17 cellular contexts compared by ENCODE assay signal in the genomic region with DNA sequence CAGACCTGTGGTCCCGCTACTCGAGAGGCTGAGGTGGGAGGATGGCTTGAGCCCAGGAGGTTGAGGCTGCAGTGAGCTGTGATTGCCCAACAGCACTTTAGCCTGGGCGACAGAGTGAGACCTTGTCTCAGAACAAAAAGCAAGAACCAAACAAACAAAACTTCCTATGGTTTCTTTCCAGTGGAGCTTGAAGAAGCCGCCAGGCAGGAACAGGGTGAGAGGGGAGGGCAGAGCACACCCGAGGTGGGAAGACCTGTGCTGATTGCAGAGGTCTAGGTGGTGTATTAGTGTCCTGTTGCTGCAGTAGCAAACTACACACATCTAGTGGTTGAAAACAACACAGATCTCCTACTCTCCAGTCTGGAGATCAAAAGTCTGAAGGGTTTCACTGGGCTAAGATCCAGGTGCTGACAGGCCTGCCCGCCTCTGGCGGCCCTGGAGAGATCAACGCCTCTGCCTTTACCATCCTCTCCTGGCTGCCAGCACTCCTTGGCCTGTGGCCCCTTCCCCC. TPM values are rescaled to one million over a fixed set of nuclear protein-coding genes. Genes with fewer than 3 reads are reported as not detected.
DNase-seq lines count a peak whose midpoint lies in the region; ATAC-seq and TF ChIP-seq lines count a peak whose summit lies in the region.
"Had no signal": no experiment of that assay in that cellular context is flagged by ENCODE, and none has a peak within 500 bp of the region (broad histone marks: within the 10 kb centered on the region; RNA-seq: fewer than 3 reads in every experiment).

No MANE protein-coding gene starts in this region.

- no peak overlapping the region for H3K4me3 ChIP-seq in choroid plexus epithelial cell (ENCODE audit: low read depth, low read length)
- H3K4me3 ChIP-seq in muscle layer of duodenum (ENCODE audit: low read depth in 1 of 2, low read length in 2 of 2): no peak overlapping the region
- no peak overlapping the region for H3K4me3 ChIP-seq in tibial nerve
- H3K4me3 ChIP-seq: A549 had no signal

- H3K9me3 Mint-ChIP-seq in natural killer cell treated with Interleukin-12 subunit alpha and Interleukin-12 subunit beta and Interleukin-15 and Interleukin-18, amount 100 ng/mL, for 72 hours: no peaks in the 10 kb centered on the region
- H3K9me3 Mint-ChIP-seq: activated T-cell treated with anti-CD3 and anti-CD28 coated beads, Interleukin-2, amount 50 U/mL, for 72 hours; CD4-positive, alpha-beta T cell had no signal

- no peaks in the 10 kb centered on the region for H3K9me3 ChIP-seq in muscle layer of duodenum (ENCODE audit: control insufficient read depth in 1 of 2, low read length in 2 of 2)
- H3K9me3 ChIP-seq in tibial nerve: no peaks in the 10 kb centered on the region
- H3K9me3 ChIP-seq: A549 had no signal

- H3K27me3 ChIP-seq in muscle layer of duodenum (ENCODE audit: low read depth, low read length): no peaks in the 10 kb centered on the region
- H3K27me3 ChIP-seq in tibial nerve: no peaks in the 10 kb centered on the region

- TF ChIP-seq EP300 in tibial nerve (IDR thresholded peaks at IDR 0.05): no peak

- H3K36me3 ChIP-seq in muscle layer of duodenum (ENCODE audit: control insufficient read depth in 1 of 2, insufficient read depth in 2 of 2, low read length in 2 of 2) (no peaks in the 10 kb centered on the region), tibial nerve (no peaks in the 10 kb centered on the region)

- peaks cover 7 to 17% of the 10 kb centered on the region in 2 donors for H3K4me1 Mint-ChIP-seq in natural killer cell treated with Interleukin-12 subunit alpha and Interleukin-12 subunit beta and Interleukin-15 and Interleukin-18, amount 100 ng/mL, for 72 hours (ENCODE audit: low read depth in 2 of 2)

- no peak overlapping the region for H3K27ac Mint-ChIP-seq in natural killer cell treated with Interleukin-12 subunit alpha and Interleukin-12 subunit beta and Interleukin-15 and Interleukin-18, amount 100 ng/mL, for 72 hours
- H3K27ac Mint-ChIP-seq: activated T-cell treated with anti-CD3 and anti-CD28 coated beads, Interleukin-2, amount 50 U/mL, for 72 hours; CD4-positive, alpha-beta T cell had no signal

- no peak for TF ChIP-seq POLR2A in tibial nerve (IDR thresholded peaks at IDR 0.05)

- peak overlapping the region; percentile 10 for H3K27ac ChIP-seq in muscle layer of duodenum (ENCODE audit: low read length)
- H3K27ac ChIP-seq in tibial nerve: peak overlapping the region; percentile 94 to 99 (median 98)
- H3K27ac ChIP-seq: A549 had no signal

- no peak for TF ChIP-seq CTCF in choroid plexus epithelial cell (conservative IDR thresholded peaks at IDR 0.05; ENCODE audit: low read depth, low read length)
- TF ChIP-seq CTCF in tibial nerve (IDR thresholded peaks at IDR 0.05): no peak

- no peak overlapping the region for H3K4me3 Mint-ChIP-seq in natural killer cell treated with Interleukin-12 subunit alpha and Interleukin-12 subunit beta and Interleukin-15 and Interleukin-18, amount 100 ng/mL, for 72 hours
- H3K4me3 Mint-ChIP-seq: activated T-cell treated with anti-CD3 and anti-CD28 coated beads, Interleukin-2, amount 50 U/mL, for 72 hours; CD4-positive, alpha-beta T cell had no signal

- ATAC-seq in HG02759 (IDR thresholded peaks at IDR 0.05; ENCODE audit: unreplicated experiment): no peak
- no peak for ATAC-seq in natural killer cell treated with Interleukin-12 subunit alpha and Interleukin-12 subunit beta and Interleukin-15 and Interleukin-18, amount 100 ng/mL, for 72 hours
- ATAC-seq: A549; activated T-cell treated with anti-CD3 and anti-CD28 coated beads, Interleukin-2, amount 50 U/mL, for 72 hours had no signal

- 70 to 72% methylated on average over 8 of the region's 8 CpGs for WGBS in tibial nerve, 2 donors

- no peaks in the 10 kb centered on the region for H3K36me3 Mint-ChIP-seq in natural killer cell treated with Interleukin-12 subunit alpha and Interleukin-12 subunit beta and Interleukin-15 and Interleukin-18, amount 100 ng/mL, for 72 hours

- DNase-seq in NCI-H2196 (lab: John Stamatoyannopoulos, UW; ENCODE audit: unreplicated experiment) (peak; percentile 18), NCI-H2196 treated with DMSO at 0.1 percent for 48 hours (lab: John Stamatoyannopoulos, UW; ENCODE audit: unreplicated experiment) (no peak), choroid plexus epithelial cell (ENCODE audit: low read depth) (peak; percentile 44), tibial nerve (ENCODE audit: low spot score in 2 of 2) (no peak), NCI-H1105 treated with DMSO at 0.1 percent for 48 hours (lab: John Stamatoyannopoulos, UW) (no peak)
- DNase-seq in natural killer cell treated with Interleukin-12 subunit alpha and Interleukin-12 subunit beta and Interleukin-15 and Interleukin-18, amount 100 ng/mL, for 72 hours (ENCODE audit: low spot score): no peak
- DNase-seq: activated CD4-positive, alpha-beta T cell treated with anti-CD3 and anti-CD28 coated beads, Interleukin-2, amount 50 U/mL, for 4 hours; activated T-cell treated with anti-CD3 and anti-CD28 coated beads, Interleukin-2, amount 50 U/mL, for 72 hours; CD4-positive, alpha-beta T cell; cerebellar nuclear complex; glutamatergic neuron; NCI-H1436 treated with DMSO at 0.1 percent for 48 hours; NCI-H510A treated with DMSO at 0.1 percent for 48 hours had no signal

- H3K4me1 ChIP-seq in muscle layer of duodenum (ENCODE audit: control insufficient read depth in 1 of 2, insufficient read depth in 2 of 2, low read length in 2 of 2) (peaks cover 44 to 94% of the 10 kb centered on the region in 2 donors), tibial nerve (peaks cover 0 to 100% (median 97%) of the 10 kb centered on the region in 4 donors)

- no peaks in the 10 kb centered on the region for H3K27me3 Mint-ChIP-seq in natural killer cell treated with Interleukin-12 subunit alpha and Interleukin-12 subunit beta and Interleukin-15 and Interleukin-18, amount 100 ng/mL, for 72 hours

RNA-seq across cellular contexts. Expression of a gene that starts 10.5 kb away (rescaled TPM):
- total RNA-seq in tibial nerve: 100 to 1,000 TPM; 102 to 135 (median 112) TPM
- total RNA-seq in natural killer cell treated with Interleukin-12 subunit alpha and Interleukin-12 subunit beta and Interleukin-15 and Interleukin-18, amount 100 ng/mL, for 72 hours: under 1 TPM in 1 of 2 donors, not detected in 1; 0.95 TPM
- total RNA-seq: CD4-positive, alpha-beta T cell had no signal

RNA-seq across cellular contexts. Expression of a gene that starts 46.4 kb away (rescaled TPM):
- 1 to 10 TPM in 1 of 4 donors, under 1 TPM in 2, not detected in 1; 0.63 to 3.3 (median 0.90) TPM for total RNA-seq in tibial nerve
- not detected for total RNA-seq in natural killer cell treated with Interleukin-12 subunit alpha and Interleukin-12 subunit beta and Interleukin-15 and Interleukin-18, amount 100 ng/mL, for 72 hours
- total RNA-seq: activated T-cell treated with anti-CD3 and anti-CD28 coated beads, Interleukin-2, amount 50 U/mL, for 72 hours; CD4-positive, alpha-beta T cell; OCI-LY7 had no signal

RNA-seq across cellular contexts. Expression of a gene that starts 57.6 kb away (rescaled TPM):
- 1 to 10 TPM; 2.4 to 6.0 (median 2.5) TPM for total RNA-seq in tibial nerve
- total RNA-seq in natural killer cell treated with Interleukin-12 subunit alpha and Interleukin-12 subunit beta and Interleukin-15 and Interleukin-18, amount 100 ng/mL, for 72 hours: 10 to 100 TPM; 46.5 to 58.0 TPM

Comparison
In these comparisons a context has a peak if more than half of its experiments do, and no peak if none do; other contexts are left out.
1. DNase-seq: peak in NCI-H2196 (single experiment) and choroid plexus epithelial cell (single experiment); none in NCI-H2196 treated with DMSO at 0.1 percent for 48 hours (single experiment), tibial nerve (0 of 2), NCI-H1105 treated with DMSO at 0.1 percent for 48 hours (single experiment) and natural killer cell treated with Interleukin-12 subunit alpha and Interleukin-12 subunit beta and Interleukin-15 and Interleukin-18, amount 100 ng/mL, for 72 hours (single experiment).
2. RNA of a gene that starts 10.5 kb away (total RNA-seq): 102 to 135 TPM in tibial nerve; 0.95 TPM in natural killer cell treated with Interleukin-12 subunit alpha and Interleukin-12 subunit beta and Interleukin-15 and Interleukin-18, amount 100 ng/mL, for 72 hours; every median in the first group is over 10 times any median in the second.
3. RNA of a gene that starts 57.6 kb away (total RNA-seq): 46.5 to 58.0 TPM in natural killer cell treated with Interleukin-12 subunit alpha and Interleukin-12 subunit beta and Interleukin-15 and Interleukin-18, amount 100 ng/mL, for 72 hours; 2.4 to 6.0 TPM in tibial nerve; every median in the first group is over 4 times any median in the second.